30 cellular contexts compared by ENCODE assay signal in the genomic region with DNA sequence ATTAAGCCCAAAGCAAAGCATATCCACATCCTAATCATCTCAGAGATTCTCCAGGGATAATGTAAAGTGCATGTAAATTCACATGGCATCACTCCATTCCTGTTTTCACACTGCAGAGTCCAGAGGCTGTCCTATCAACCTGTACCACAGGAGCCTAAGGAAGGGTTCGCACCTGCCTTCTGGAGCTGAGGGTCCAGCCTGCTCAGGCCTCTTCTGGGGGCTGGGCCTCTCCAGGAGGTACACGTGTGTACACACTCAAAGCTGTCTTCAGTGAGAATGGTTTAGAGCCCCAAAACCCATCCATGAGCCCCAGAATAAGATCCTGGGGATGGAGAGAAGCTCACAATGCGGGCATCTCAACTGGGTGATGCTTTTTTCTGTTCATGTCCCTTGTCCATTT.
"Had no signal": no experiment of that assay in that cellular context is flagged by ENCODE, and none has a peak within 500 bp of the region (broad histone marks: within the 10 kb centered on the region; RNA-seq: fewer than 3 reads in every experiment).

No MANE protein-coding gene starts in this region.

- DNase-seq: activated B cell treated with CpG ODN at 0.5 μM for 24 hours; activated CD4-positive, alpha-beta memory T cell treated with anti-CD3 and anti-CD28 coated beads for 36 hours; activated CD4-positive, alpha-beta T cell treated with anti-CD3 and anti-CD28 coated beads for 4 hours; activated CD4-positive, alpha-beta T cell treated with anti-CD3 and anti-CD28 coated beads, Interleukin-2, amount 10 ng/mL, durations not matched to agents 24 days and 14 days; activated CD4-positive, alpha-beta T cell treated with anti-CD3 and anti-CD28 coated beads, Interleukin-2, amount 50 U/mL, for 1 hour; activated CD4-positive, alpha-beta T cell treated with anti-CD3 and anti-CD28 coated beads, Interleukin-2, amount 50 U/mL, for 4 hours; activated CD4-positive, CD25-positive, alpha-beta regulatory T cell treated with anti-CD3 and anti-CD28 coated beads, Interleukin-2, amount 50 U/mL, for 72 hours; activated CD8-positive, alpha-beta memory T cell treated with anti-CD3 and anti-CD28 coated beads, Interleukin-2, amount 50 U/mL, for 4 hours; activated CD8-positive, alpha-beta T cell treated with anti-CD3 and anti-CD28 coated beads for 36 hours; activated effector memory CD4-positive, alpha-beta T cell treated with anti-CD3 and anti-CD28 coated beads, Interleukin-2, amount 50 U/mL, for 16 hours; activated naive CD4-positive, alpha-beta T cell treated with anti-CD3 and anti-CD28 coated beads, Interleukin-2, amount 10 ng/mL, durations not matched to agents 7 days and 5 days; activated naive CD4-positive, alpha-beta T cell treated with Interleukin-2 at 50 U/mL for 16 hours; activated naive CD8-positive, alpha-beta T cell treated with anti-CD3 and anti-CD28 coated beads, Interleukin-2, amount 50 U/mL, for 24 hours; activated T-cell treated with anti-CD3 and anti-CD28 coated beads for 4 hours; activated T-cell treated with anti-CD3 and anti-CD28 coated beads, Interleukin-2, amount 50 U/mL, for 1 hour; activated T-cell treated with anti-CD3 and anti-CD28 coated beads, Interleukin-2, amount 50 U/mL, for 4 hours; activated T-cell treated with anti-CD3 and anti-CD28 coated beads, Interleukin-2, amount 50 U/mL, for 72 hours; amygdala; anterior cingulate cortex; caudate nucleus; T-cell; T-helper 9 cell had no signal

- H3K4me3 ChIP-seq: ascending aorta, cardiac muscle cell had no signal

- H3K27me3 Mint-ChIP-seq: activated B cell treated with CpG ODN at 0.5 μM for 24 hours; activated CD4-positive, alpha-beta memory T cell treated with anti-CD3 and anti-CD28 coated beads for 36 hours; activated CD4-positive, alpha-beta T cell treated with anti-CD3 and anti-CD28 coated beads, Interleukin-2, amount 10 ng/mL, durations not matched to agents 24 days and 14 days; activated CD8-positive, alpha-beta T cell treated with anti-CD3 and anti-CD28 coated beads for 36 hours; activated naive CD4-positive, alpha-beta T cell treated with anti-CD3 and anti-CD28 coated beads, Interleukin-2, amount 10 ng/mL, durations not matched to agents 7 days and 5 days; activated naive CD4-positive, alpha-beta T cell treated with anti-CD3 and anti-CD28 coated beads, Interleukin-2, amount 50 U/mL, for 24 hours; activated naive CD8-positive, alpha-beta T cell; activated naive CD8-positive, alpha-beta T cell treated with anti-CD3 and anti-CD28 coated beads, Interleukin-2, amount 50 U/mL, for 24 hours; activated T-helper 17 cell treated with anti-CD3 and anti-CD28 coated beads, Interleukin-2, amount 50 U/mL, for 72 hours; brain; T-cell had no signal

- ATAC-seq: activated CD8-positive, alpha-beta T cell treated with anti-CD3 and anti-CD28 coated beads for 36 hours; activated naive CD8-positive, alpha-beta T cell treated with anti-CD3 and anti-CD28 coated beads, Interleukin-2, amount 50 U/mL, for 24 hours; activated T-cell treated with anti-CD3 and anti-CD28 coated beads, Interleukin-2, amount 50 U/mL, for 4 hours; activated T-cell treated with anti-CD3 and anti-CD28 coated beads, Interleukin-2, amount 50 U/mL, for 72 hours; activated T-helper 17 cell treated with anti-CD3 and anti-CD28 coated beads, Interleukin-2, amount 50 U/mL, for 72 hours; T-cell had no signal

- H3K4me1 Mint-ChIP-seq: brain had no signal

- H3K9me3 ChIP-seq: ascending aorta had no signal

- H3K9me3 Mint-ChIP-seq: activated B cell treated with CpG ODN at 0.5 μM for 24 hours; activated CD4-positive, alpha-beta memory T cell treated with anti-CD3 and anti-CD28 coated beads for 36 hours; activated CD4-positive, alpha-beta T cell treated with anti-CD3 and anti-CD28 coated beads, Interleukin-2, amount 10 ng/mL, durations not matched to agents 24 days and 14 days; activated CD8-positive, alpha-beta T cell treated with anti-CD3 and anti-CD28 coated beads for 36 hours; activated naive CD4-positive, alpha-beta T cell treated with anti-CD3 and anti-CD28 coated beads, Interleukin-2, amount 10 ng/mL, durations not matched to agents 7 days and 5 days; activated naive CD4-positive, alpha-beta T cell treated with anti-CD3 and anti-CD28 coated beads, Interleukin-2, amount 50 U/mL, for 24 hours; activated naive CD8-positive, alpha-beta T cell treated with anti-CD3 and anti-CD28 coated beads, Interleukin-2, amount 50 U/mL, for 24 hours; activated T-cell treated with anti-CD3 and anti-CD28 coated beads, Interleukin-2, amount 50 U/mL, for 4 hours; activated T-cell treated with anti-CD3 and anti-CD28 coated beads, Interleukin-2, amount 50 U/mL, for 72 hours; activated T-helper 1 cell treated with anti-CD3 and anti-CD28 coated beads, Interleukin-12 subunit alpha, Interleukin-12 subunit beta, Interleukin-2, Interleukin-4 antibody, amounts not matched to agents 30 ng/mL and 10 ng/mL and 1 ng/mL, durations not matched to agents 14 hours and 24 hours and 36 hours; activated T-helper 17 cell treated with anti-CD3 and anti-CD28 coated beads, Interleukin-2, amount 50 U/mL, for 72 hours; brain; T-cell had no signal

- H3K4me3 Mint-ChIP-seq: activated B cell treated with CpG ODN at 0.5 μM for 24 hours; activated CD4-positive, alpha-beta memory T cell treated with anti-CD3 and anti-CD28 coated beads for 36 hours; activated CD4-positive, alpha-beta T cell treated with anti-CD3 and anti-CD28 coated beads, Interleukin-2, amount 10 ng/mL, durations not matched to agents 24 days and 14 days; activated CD8-positive, alpha-beta T cell treated with anti-CD3 and anti-CD28 coated beads for 36 hours; activated naive CD4-positive, alpha-beta T cell treated with anti-CD3 and anti-CD28 coated beads, Interleukin-2, amount 10 ng/mL, durations not matched to agents 7 days and 5 days; activated naive CD4-positive, alpha-beta T cell treated with anti-CD3 and anti-CD28 coated beads, Interleukin-2, amount 50 U/mL, for 24 hours; activated naive CD8-positive, alpha-beta T cell; activated naive CD8-positive, alpha-beta T cell treated with anti-CD3 and anti-CD28 coated beads, Interleukin-2, amount 50 U/mL, for 24 hours; activated T-cell treated with anti-CD3 and anti-CD28 coated beads, Interleukin-2, amount 50 U/mL, for 4 hours; activated T-cell treated with anti-CD3 and anti-CD28 coated beads, Interleukin-2, amount 50 U/mL, for 72 hours; activated T-helper 1 cell treated with anti-CD3 and anti-CD28 coated beads, Interleukin-12 subunit alpha, Interleukin-12 subunit beta, Interleukin-2, Interleukin-4 antibody, amounts not matched to agents 30 ng/mL and 10 ng/mL and 1 ng/mL, durations not matched to agents 14 hours and 24 hours and 36 hours; activated T-helper 17 cell treated with anti-CD3 and anti-CD28 coated beads, Interleukin-2, amount 50 U/mL, for 72 hours; brain; T-cell had no signal

- H3K27ac ChIP-seq: ascending aorta, cardiac muscle cell, VCaP had no signal

- H3K27me3 ChIP-seq: ascending aorta, cardiac muscle cell had no signal

- H3K4me1 ChIP-seq: ascending aorta had no signal

- H3K27ac Mint-ChIP-seq: activated B cell treated with CpG ODN at 0.5 μM for 24 hours; activated CD4-positive, alpha-beta memory T cell treated with anti-CD3 and anti-CD28 coated beads for 36 hours; activated CD4-positive, alpha-beta T cell treated with anti-CD3 and anti-CD28 coated beads, Interleukin-2, amount 10 ng/mL, durations not matched to agents 24 days and 14 days; activated CD8-positive, alpha-beta T cell treated with anti-CD3 and anti-CD28 coated beads for 36 hours; activated naive CD4-positive, alpha-beta T cell treated with anti-CD3 and anti-CD28 coated beads, Interleukin-2, amount 10 ng/mL, durations not matched to agents 7 days and 5 days; activated naive CD4-positive, alpha-beta T cell treated with anti-CD3 and anti-CD28 coated beads, Interleukin-2, amount 50 U/mL, for 24 hours; activated naive CD8-positive, alpha-beta T cell; activated naive CD8-positive, alpha-beta T cell treated with anti-CD3 and anti-CD28 coated beads, Interleukin-2, amount 50 U/mL, for 24 hours; activated T-cell treated with anti-CD3 and anti-CD28 coated beads, Interleukin-2, amount 50 U/mL, for 72 hours; activated T-helper 1 cell treated with anti-CD3 and anti-CD28 coated beads, Interleukin-12 subunit alpha, Interleukin-12 subunit beta, Interleukin-2, Interleukin-4 antibody, amounts not matched to agents 30 ng/mL and 10 ng/mL and 1 ng/mL, durations not matched to agents 14 hours and 24 hours and 36 hours; activated T-helper 17 cell treated with anti-CD3 and anti-CD28 coated beads, Interleukin-2, amount 50 U/mL, for 72 hours; brain; T-cell had no signal
